ENCODE assay signal across 9 cellular contexts in genomic region chr19:38682872-38683392, GRCh38. TPM values are rescaled to one million over a fixed set of nuclear protein-coding genes. Genes with fewer than 3 reads are reported as not detected.
DNase-seq lines count a peak whose midpoint lies in the region; ATAC-seq and TF ChIP-seq lines count a peak whose summit lies in the region.
"Had no signal": no experiment of that assay in that cellular context is flagged by ENCODE, and none has a peak within 500 bp of the region (broad histone marks: within the 10 kb centered on the region; RNA-seq: fewer than 3 reads in every experiment).

No MANE protein-coding gene starts in this region.

- POLR2A ChIA-PET in AG04450 (lab: Yijun Ruan, JAX) = interaction anchor here (0.6 to 1.6 kb wide), 9 partner anchors 9 to 36 kb away, joined by 3 to 7 read pairs (median 4); partner anchors contain the start of gene ACTN4

- H3K27me3 ChIP-seq in AG04450 (ENCODE audit: control insufficient read depth, insufficient read depth, low read length) (no peaks in the 10 kb centered on the region), Peyer's patch (no peaks in the 10 kb centered on the region)

- TF ChIP-seq CTCF in AG04450 (IDR thresholded peaks at IDR 0.05; ENCODE audit: low read depth, low read length) (no peak), Peyer's patch (IDR thresholded peaks at IDR 0.05) (no peak), endothelial cell (IDR thresholded peaks at IDR 0.05; ENCODE audit: unreplicated experiment) (no peak), neural crest cell (conservative IDR thresholded peaks at IDR 0.05) (no peak)

- H3K4me1 ChIP-seq in Peyer's patch = peaks cover 8 to 89% (median 39%) of the 10 kb centered on the region in 4 donors

- peaks cover 27% of the 10 kb centered on the region for H3K36me3 Mint-ChIP-seq in endothelial cell (ENCODE audit: low read depth, unreplicated experiment)
- peaks cover 14% of the 10 kb centered on the region for H3K36me3 Mint-ChIP-seq in neural crest cell (ENCODE audit: low read depth)

- H3K27ac Mint-ChIP-seq in endothelial cell (ENCODE audit: unreplicated experiment) (peak overlapping the region; percentile 84), neural crest cell (ENCODE audit: unreplicated experiment) (peak overlapping the region; percentile 12)

- no peak overlapping the region for H3K4me3 Mint-ChIP-seq in endothelial cell (ENCODE audit: unreplicated experiment)
- H3K4me3 Mint-ChIP-seq in neural crest cell = no peak overlapping the region

- H3K9me3 Mint-ChIP-seq in endothelial cell (ENCODE audit: unreplicated experiment) = no peaks in the 10 kb centered on the region
- H3K9me3 Mint-ChIP-seq in neural crest cell = peaks cover 4% of the 10 kb centered on the region

- H3K27ac ChIP-seq in AG04450 (ENCODE audit: low read depth, low read length) (peak overlapping the region; percentile 99), Peyer's patch (peak overlapping the region; percentile 55 to 98 (median 94))

- H3K36me3 ChIP-seq in Peyer's patch = no peaks in the 10 kb centered on the region

- H3K9me3 ChIP-seq in AG04450 (ENCODE audit: control insufficient read depth, insufficient read depth, low read length) (peaks cover 4% of the 10 kb centered on the region; the same call in 1 of the 2 replicates), Peyer's patch (no peaks in the 10 kb centered on the region)

- no peak for DNase-seq in AG04450 (ENCODE audit: low read depth, low spot score)
- DNase-seq in Peyer's patch = no peak
- DNase-seq in endothelial cell (ENCODE audit: low spot score) = no peak
- no peak for DNase-seq in neural crest cell (ENCODE audit: low read depth, low spot score)
- DNase-seq in DMS53 treated with DMSO at 0.1 percent for 48 hours (lab: John Stamatoyannopoulos, UW; ENCODE audit: unreplicated experiment) = no peak
- no peak for DNase-seq in middle frontal gyrus (ENCODE audit: extremely low spot score, low spot score)
- DNase-seq in RPMI8226 = no peak
- DNase-seq: NCI-H1436 had no signal

- peaks cover 83% of the 10 kb centered on the region for H3K4me1 Mint-ChIP-seq in endothelial cell (ENCODE audit: unreplicated experiment)
- peaks cover 66% of the 10 kb centered on the region for H3K4me1 Mint-ChIP-seq in neural crest cell

- CTCF ChIA-PET in AG04450 (lab: Charles Lee) = interaction anchor here (0.8 to 2.1 kb wide), 2 partner anchors 9 to 86 kb away, joined by 3 to 7 read pairs; no protein-coding TSS in a partner anchor

- H3K27me3 Mint-ChIP-seq in endothelial cell (ENCODE audit: unreplicated experiment) (peaks cover 18% of the 10 kb centered on the region), neural crest cell (ENCODE audit: low read depth) (no peaks in the 10 kb centered on the region)

- ATAC-seq in HG03025 (IDR thresholded peaks at IDR 0.05; ENCODE audit: low FRiP score, unreplicated experiment) = no peak

- TF ChIP-seq POLR2A in Peyer's patch (IDR thresholded peaks at IDR 0.05) = no peak

- H3K4me3 ChIP-seq in AG04450 (ENCODE audit: low read depth, low read length) (no peak overlapping the region), Peyer's patch (no peak overlapping the region)

RNA-seq across cellular contexts. Expression of gene ACTN4, which starts 35.5 kb away (rescaled TPM):
- 300 and 359 TPM in 2 replicates for polyA plus RNA-seq in AG04450 (2011; rRNA removed)
- polyA minus RNA-seq in AG04450 (2011; rRNA and poly(A)+ RNA removed) = 243 and 327 TPM in 2 replicates
- total RNA-seq in Peyer's patch (1,000 to 10,000 TPM in 1 of 4 donors, 100 to 1,000 TPM in 3; 360 to 1,049 (median 814) TPM), endothelial cell (ENCODE audit: unreplicated experiment) (744 TPM), neural crest cell (324 and 335 TPM in 2 replicates)
